ENCODE assay signal across 8 cellular contexts in genomic region chr15:63277044-63277892, GRCh38.
A peak's percentile ranks its signal among the peaks of the same experiment; 100 is the strongest.
DNase-seq lines count a peak whose midpoint lies in the region; ATAC-seq and TF ChIP-seq lines count a peak whose summit lies in the region.

APH1B (plus strand) TSS chr15:63277605; CDS start chr15:63277624, 19 bp downstream.

- no peak for TF ChIP-seq CTCF in choroid plexus epithelial cell (conservative IDR thresholded peaks at IDR 0.05; ENCODE audit: low read depth, low read length)

- DNase-seq in NCI-H1436 (lab: John Stamatoyannopoulos, UW) (peak; percentile 84), NCI-H1436 treated with DMSO at 0.1 percent for 48 hours (lab: John Stamatoyannopoulos, UW) (no peak), NCI-H226 (peak; percentile 52), choroid plexus epithelial cell (ENCODE audit: low read depth) (peak; percentile 70)
- peak; percentile 52 to 65 for DNase-seq in activated CD4-positive, alpha-beta T cell treated with anti-CD3 and anti-CD28 coated beads for 24 hours (ENCODE audit: low read depth in 2 of 2)
- DNase-seq in stimulated activated CD4-positive, alpha-beta T cell treated with anti-CD3 and anti-CD28 coated beads, Interleukin-1b, Interleukin-23, amount 100 ng/mL, for 48 hours: peak; percentile 68

- H3K27me3 ChIP-seq in layer of hippocampus (ENCODE audit: control insufficient read depth, insufficient read depth, low read length): no peaks in the 10 kb centered on the region

- peak within 1 kb of the TSS; percentile 81 for H3K4me3 ChIP-seq in choroid plexus epithelial cell (ENCODE audit: low read depth, low read length)

- ATAC-seq in HG03025 (IDR thresholded peaks at IDR 0.05; ENCODE audit: low FRiP score, unreplicated experiment): peak; percentile 56

- H3K27ac ChIP-seq in layer of hippocampus (ENCODE audit: low read depth, low read length): peak within 1 kb of the TSS; percentile 84
